ENCODE assay signal across 17 cellular contexts in genomic region chr1:165764277-165764676, GRCh38. TPM values are rescaled to one million over a fixed set of nuclear protein-coding genes. Genes with fewer than 3 reads are reported as not detected.
DNase-seq lines count a peak whose midpoint lies in the region; ATAC-seq, FAIRE-seq and TF ChIP-seq lines count a peak whose summit lies in the region.
"Had no signal": no experiment of that assay in that cellular context is flagged by ENCODE, and none has a peak within 500 bp of the region (broad histone marks: within the 10 kb centered on the region; RNA-seq: fewer than 3 reads in every experiment).

No MANE protein-coding gene starts in this region.

- H2AFZ ChIP-seq in K562 (ENCODE audit: low read depth, low read length), result no peak overlapping the region

- H3K9me3 ChIP-seq in breast epithelium (no peaks in the 10 kb centered on the region), K562 (replicated peaks; ENCODE audit: control insufficient read depth, insufficient read depth, low read depth, low read length) (no peaks in the 10 kb centered on the region)

- TF ChIP-seq EP300 in K562 (IDR thresholded peaks at IDR 0.05; ENCODE audit: low read length), result no peak

- TF ChIP-seq CTCF in MCF 10A (IDR thresholded peaks at IDR 0.05; ENCODE audit: unreplicated experiment) (no peak), breast epithelium (IDR thresholded peaks at IDR 0.05) (no peak), K562 (IDR thresholded peaks at IDR 0.05 in 2 of 3, conservative IDR thresholded peaks at IDR 0.05 in 1 of 3; ENCODE audit: insufficient read depth in 2 of 3, low read depth in 1 of 3, low read length in 3 of 3) (no peak), progenitor cell of endocrine pancreas (IDR thresholded peaks at IDR 0.05; ENCODE audit: unreplicated experiment) (no peak)

- no peak overlapping the region for H3K4me3 ChIP-seq in breast epithelium
- no peak overlapping the region for H3K4me3 ChIP-seq in K562
- H3K4me3 ChIP-seq: BLaER1 had no signal

- CTCF ChIA-PET in activated CD4-positive, alpha-beta T cell treated with anti-CD3 and anti-CD28 coated beads for 36 hours (lab: Charles Lee), result interaction anchor here (0.9 kb wide), 1 partner anchor 90 kb away, joined by 4 read pairs; no protein-coding TSS in a partner anchor
- CTCF ChIA-PET in MCF 10A (lab: Yijun Ruan, JAX) (interaction anchor here (0.6 to 1.0 kb wide), 3 partner anchors 23 to 66 kb away, joined by 3 to 4 read pairs (median 4); partner anchors contain the start of gene ALDH9A1), K562 (lab: Yijun Ruan, JAX; ENCODE audit: low intra/inter-chr PET ratio) (interaction anchor here (0.5 kb wide), 1 partner anchor 11 kb away, joined by 4 read pairs; no protein-coding TSS in a partner anchor)

- POLR2A ChIA-PET in activated CD4-positive, alpha-beta T cell treated with anti-CD3 and anti-CD28 coated beads for 36 hours (lab: Charles Lee), result no interaction called here
- POLR2A ChIA-PET in MCF 10A (lab: Yijun Ruan, JAX), result interaction anchor here (1.0 kb wide), 1 partner anchor 21 kb away, joined by 3 read pairs; no protein-coding TSS in a partner anchor
- POLR2A ChIA-PET in K562 (lab: Yijun Ruan, JAX), result interaction anchor here (1.4 kb wide), 2 partner anchors 65 to 144 kb away, joined by 3 to 4 read pairs; no protein-coding TSS in a partner anchor

- no peaks in the 10 kb centered on the region; the same call in 1 of the 2 replicates for H4K20me1 ChIP-seq in K562 (replicated peaks; ENCODE audit: control insufficient read depth, insufficient read depth, low read length)

- TF ChIP-seq POLR2A in breast epithelium (IDR thresholded peaks at IDR 0.05), result no peak
- TF ChIP-seq POLR2A in K562 (conservative IDR thresholded peaks at IDR 0.05), result no peak

- in situ Hi-C loops in K562 (cut with MboI), result no loop called here

- H3K27ac Mint-ChIP-seq in activated CD4-positive, alpha-beta T cell treated with anti-CD3 and anti-CD28 coated beads for 36 hours, result peak overlapping the region; percentile 49
- peak overlapping the region; percentile 90 for H3K27ac Mint-ChIP-seq in MCF 10A (ENCODE audit: low read depth, unreplicated experiment)
- H3K27ac Mint-ChIP-seq in progenitor cell of endocrine pancreas, result peak overlapping the region; percentile 6

- H3K36me3 ChIP-seq in breast epithelium (no peaks in the 10 kb centered on the region), K562 (ENCODE audit: control insufficient read depth, insufficient read depth, low read length) (peaks cover 68% of the 10 kb centered on the region)

- BruUV-seq in MCF 10A (replicated peaks; lab: Mats Ljungman, UMichigan) (no TSS peak), K562 (replicated peaks; lab: Mats Ljungman, UMichigan) (no TSS peak)

- H3K27me3 ChIP-seq in breast epithelium (no peaks in the 10 kb centered on the region), K562 (ENCODE audit: control insufficient read depth in 2 of 2, insufficient read depth in 2 of 2, low read length in 2 of 2) (no peaks in the 10 kb centered on the region)
- H3K27me3 ChIP-seq: BLaER1 had no signal

- no peak for DNase-seq in activated CD4-positive, alpha-beta T cell treated with anti-CD3 and anti-CD28 coated beads for 36 hours
- DNase-seq in activated CD4-positive, alpha-beta T cell treated with anti-CD3 and anti-CD28 coated beads for 4 hours, result no peak
- DNase-seq in MCF 10A (ENCODE audit: unreplicated experiment) (no peak), breast epithelium (ENCODE audit: low spot score in 2 of 2) (no peak), K562 (ENCODE audit: extremely low read depth in 1 of 4, low spot score in 3 of 4) (peak in 3 of 4 experiments; percentile 20 to 24 (median 24)), progenitor cell of endocrine pancreas (ENCODE audit: low spot score, unreplicated experiment) (no peak)
- DNase-seq: 8988T, HCEC 1CT, NCI-H1048, NCI-H146, NCI-H2081 treated with DMSO at 0.1 percent for 48 hours, NCI-H524 treated with DMSO at 0.1 percent for 48 hours had no signal

- peaks cover 46% of the 10 kb centered on the region for H3K36me3 Mint-ChIP-seq in activated CD4-positive, alpha-beta T cell treated with anti-CD3 and anti-CD28 coated beads for 36 hours (ENCODE audit: low read depth)
- H3K36me3 Mint-ChIP-seq in MCF 10A (ENCODE audit: insufficient read depth, unreplicated experiment), result peaks cover 92% of the 10 kb centered on the region
- peaks cover 20% of the 10 kb centered on the region for H3K36me3 Mint-ChIP-seq in progenitor cell of endocrine pancreas (ENCODE audit: insufficient read depth)

- H3K27ac ChIP-seq in breast epithelium (no peak overlapping the region), K562 (ENCODE audit: extremely low read depth, low read depth, low read length) (no peak overlapping the region)
- H3K27ac ChIP-seq: BLaER1 had no signal

- H3K9me1 ChIP-seq in K562 (ENCODE audit: control insufficient read depth, insufficient read depth, low read length), result no peaks in the 10 kb centered on the region

- no peaks in the 10 kb centered on the region for H3K27me3 Mint-ChIP-seq in activated CD4-positive, alpha-beta T cell treated with anti-CD3 and anti-CD28 coated beads for 36 hours
- H3K27me3 Mint-ChIP-seq in MCF 10A (ENCODE audit: insufficient read depth, unreplicated experiment) (no peaks in the 10 kb centered on the region), progenitor cell of endocrine pancreas (no peaks in the 10 kb centered on the region)

- H3K9ac ChIP-seq in K562 (ENCODE audit: insufficient read depth in 1 of 2, low read depth in 2 of 2, low read length in 2 of 2), result no peak overlapping the region
- H3K9ac ChIP-seq: BLaER1 had no signal

- no peak for FAIRE-seq in K562 (lab: Jason Lieb, UNC)
- FAIRE-seq: GM12891, GM19239 had no signal

- peaks cover 61% of the 10 kb centered on the region for H3K79me2 ChIP-seq in K562 (ENCODE audit: control insufficient read depth, insufficient read depth, low read length)

- ATAC-seq in activated CD4-positive, alpha-beta T cell treated with anti-CD3 and anti-CD28 coated beads for 36 hours, result no peak
- ATAC-seq in K562 (no peak), GM19023 (IDR thresholded peaks at IDR 0.05; ENCODE audit: unreplicated experiment) (no peak), GM19035 (IDR thresholded peaks at IDR 0.05; ENCODE audit: unreplicated experiment) (no peak)

- peaks cover 58% of the 10 kb centered on the region for H3K4me1 Mint-ChIP-seq in activated CD4-positive, alpha-beta T cell treated with anti-CD3 and anti-CD28 coated beads for 36 hours
- peaks cover 36% of the 10 kb centered on the region for H3K4me1 Mint-ChIP-seq in MCF 10A (ENCODE audit: insufficient read depth, unreplicated experiment)
- H3K4me1 Mint-ChIP-seq in progenitor cell of endocrine pancreas (ENCODE audit: low read depth), result peaks cover 10% of the 10 kb centered on the region

- H3K4me3 Mint-ChIP-seq in activated CD4-positive, alpha-beta T cell treated with anti-CD3 and anti-CD28 coated beads for 36 hours, result no peak overlapping the region
- H3K4me3 Mint-ChIP-seq in MCF 10A (ENCODE audit: unreplicated experiment) (no peak overlapping the region), progenitor cell of endocrine pancreas (ENCODE audit: low read depth) (no peak overlapping the region)

- intact Hi-C loops in activated CD4-positive, alpha-beta T cell treated with anti-CD3 and anti-CD28 coated beads for 36 hours (cut with DNase I, micrococcal nuclease), result no loop called here
- intact Hi-C loops in MCF 10A (cut with micrococcal nuclease), result no loop called here
- intact Hi-C loops in breast epithelium (cut with DNase I; ENCODE audit: low total_unique reads), result loop anchor here (10.0 kb wide), 1 partner anchor 129 kb away; the partner anchor contains the start of gene MGST3
- intact Hi-C loops in K562 (cut with micrococcal nuclease), result no loop called here

- TF ChIP-seq RAD21 in K562 (CRISPR knock-in tag; conservative IDR thresholded peaks at IDR 0.05 in 1 of 2, IDR thresholded peaks at IDR 0.05 in 1 of 2), result no peak

- H3K9me3 Mint-ChIP-seq in activated CD4-positive, alpha-beta T cell treated with anti-CD3 and anti-CD28 coated beads for 36 hours (ENCODE audit: low read depth), result no peaks in the 10 kb centered on the region
- H3K9me3 Mint-ChIP-seq in MCF 10A (ENCODE audit: unreplicated experiment) (no peaks in the 10 kb centered on the region), progenitor cell of endocrine pancreas (ENCODE audit: low read depth) (no peaks in the 10 kb centered on the region)

- 18% methylated on average over 1 of the region's 1 CpG for WGBS in K562 (ENCODE audit: insufficient coverage, low coverage, missing lambda C conversion rate)

- H3K4me1 ChIP-seq in breast epithelium (no peaks in the 10 kb centered on the region), K562 (replicated peaks in 1 of 2; ENCODE audit: control insufficient read depth in 2 of 2, insufficient read depth in 2 of 2, low read length in 2 of 2) (peaks cover 7 to 25% of the 10 kb centered on the region in 2 experiments; a peak in 4 of 5 replicates)

- H3K4me2 ChIP-seq in K562 (ENCODE audit: insufficient read depth, low read length), result no peak overlapping the region; the same call in 1 of the 2 replicates
- H3K4me2 ChIP-seq: BLaER1 had no signal

TF ChIP-seq in K562, 482 proteins besides CTCF, POLR2A, EP300 and RAD21 (continues in another document):
- TF ChIP-seq TEAD2 (tag; IDR thresholded peaks at IDR 0.05) (no peak), MTA1 (IDR thresholded peaks at IDR 0.05; ENCODE audit: borderline replicate concordance) (no peak), FIP1L1 (IDR thresholded peaks at IDR 0.05; ENCODE audit: low read depth, low read length, poor library complexity, severe bottlenecking) (no peak)

RNA-seq across cellular contexts. Expression of gene TMCO1, which starts 4.4 kb away (rescaled TPM):
- total RNA-seq in activated CD4-positive, alpha-beta T cell treated with anti-CD3 and anti-CD28 coated beads for 36 hours, result 10 to 100 TPM; 57.7 to 70.5 TPM
- total RNA-seq in MCF 10A (2022), result 158 and 202 TPM in 2 replicates
- 10 to 100 TPM; 57.1 to 89.4 (median 68.8) TPM for total RNA-seq in breast epithelium
- total RNA-seq in K562 (2011; cell fraction: chromatin; rRNA removed; ENCODE audit: low replicate concordance), result 97.8 and 105 TPM in 2 replicates
- total RNA-seq in K562 (2011; cell fraction: nucleolus; rRNA removed), result 150 and 173 TPM in 2 replicates
- 115 and 163 TPM in 2 replicates for total RNA-seq in K562 (2011; cell fraction: nucleoplasm; rRNA removed)
- total RNA-seq in K562 (2014; rRNA removed), result 69.3 and 92.7 TPM in 2 replicates
- 175 and 184 TPM in 2 replicates for total RNA-seq in K562 (2014; rRNA removed; fragmentation: Illumina TruSeq; extraction: Trizol)
- 151 and 166 TPM in 2 replicates for total RNA-seq in K562 (2015; rRNA removed; fragmentation: Illumina TruSeq; extraction: Trizol)
- total RNA-seq in K562 (2021), result 142 and 163 TPM in 2 replicates
- 230 and 276 TPM in 2 replicates for polyA plus RNA-seq in K562 (2011; rRNA removed)
- polyA plus RNA-seq in K562 (2011; cell fraction: cytosol; rRNA removed), result 109 and 166 TPM in 2 replicates
- polyA plus RNA-seq in K562 (2011; cell fraction: nucleus; rRNA removed), result 48.2 and 81.4 TPM in 2 replicates
- 150 and 162 TPM in 2 replicates for polyA plus RNA-seq in K562 (2012)
- polyA plus RNA-seq in K562 (2014; fragmentation: Illumina TruSeq; extraction: Trizol), result 184 and 213 TPM in 2 replicates
- polyA plus RNA-seq in K562 (2014; fragmentation: Nextera tagmentation; extraction: Ambion mirVana), result 100 to 1,000 TPM; 412 to 561 TPM
- polyA plus RNA-seq in K562 (2014; rRNA removed), result 123 and 126 TPM in 2 replicates
- 151 and 162 TPM in 2 replicates for polyA minus RNA-seq in K562 (2011; rRNA and poly(A)+ RNA removed)
- polyA minus RNA-seq in K562 (2011; cell fraction: cytosol; rRNA and poly(A)+ RNA removed), result 53.0 and 77.6 TPM in 2 replicates
- polyA minus RNA-seq in K562 (2011; cell fraction: nucleus; rRNA and poly(A)+ RNA removed), result 15.3 and 36.2 TPM in 2 replicates
- total RNA-seq in progenitor cell of endocrine pancreas, result 99.4 and 102 TPM in 2 replicates

Comparison
In these comparisons a context has a peak if more than half of its experiments do, and no peak if none do; other contexts are left out.
1. DNase-seq: peak in K562 (3 of 4); none in activated CD4-positive, alpha-beta T cell treated with anti-CD3 and anti-CD28 coated beads for 36 hours (single experiment), activated CD4-positive, alpha-beta T cell treated with anti-CD3 and anti-CD28 coated beads for 4 hours (0 of 2), MCF 10A (single experiment), breast epithelium (0 of 2) and progenitor cell of endocrine pancreas (single experiment).
2. H3K27ac Mint-ChIP-seq: peak in every context shown above with its lines; median percentile 90 in MCF 10A; 49 in activated CD4-positive, alpha-beta T cell treated with anti-CD3 and anti-CD28 coated beads for 36 hours; 6 in progenitor cell of endocrine pancreas.